In genomic region chr1:12745126-12745991, GRCh38 we compare ENCODE assay signal across 1 cellular context.
TF ChIP-seq lines count a peak whose summit lies in the region.

No MANE protein-coding gene starts in this region.

TF ChIP-seq in K562, 482 proteins besides CTCF, POLR2A, EP300 and RAD21 (continues in another document):
- TF ChIP-seq BRF1 (IDR thresholded peaks at IDR 0.05; ENCODE audit: borderline replicate concordance, extremely low read depth, insufficient read length) (no peak), PTRF (tag; IDR thresholded peaks at IDR 0.05) (no peak), DNMT1 (IDR thresholded peaks at IDR 0.05) (no peak), SREBF2 (CRISPR knock-in tag; IDR thresholded peaks at IDR 0.05) (no peak), ZNF274 (IDR thresholded peaks at IDR 0.05; ENCODE audit: borderline replicate concordance, low read depth, low read length) (no peak), E2F5 (CRISPR knock-in tag; IDR thresholded peaks at IDR 0.05) (no peak), RHOXF2B (CRISPR knock-in tag; conservative IDR thresholded peaks at IDR 0.05) (0 out of 2 replicates have a peak, but pooled peaks have one; percentile 26), ATF4 (CRISPR knock-in tag; IDR thresholded peaks at IDR 0.05) (peak; percentile 97), EZH2 (IDR thresholded peaks at IDR 0.05; ENCODE audit: borderline replicate concordance, low read depth, low read length) (no peak), ATF2 (CRISPR knock-in tag; IDR thresholded peaks at IDR 0.05) (no peak), NRF1 (conservative IDR thresholded peaks at IDR 0.05 in 1 of 2, IDR thresholded peaks at IDR 0.05 in 1 of 2) (no peak), SMARCB1 (IDR thresholded peaks at IDR 0.05; ENCODE audit: insufficient read length, low read depth) (no peak), MLLT1 (IDR thresholded peaks at IDR 0.05) (no peak), NR2C1 (IDR thresholded peaks at IDR 0.05) (no peak), NR2C1 (tag; IDR thresholded peaks at IDR 0.05) (no peak; the same call in 1 of the 2 replicates), TRIM28 (IDR thresholded peaks at IDR 0.05) (no peak), MNT (conservative IDR thresholded peaks at IDR 0.05) (no peak), CREM (IDR thresholded peaks at IDR 0.05; ENCODE audit: low read depth) (no peak), DACH1 (IDR thresholded peaks at IDR 0.05; ENCODE audit: partially characterized antibody) (no peak), ARID1B (IDR thresholded peaks at IDR 0.05) (peak; percentile 35; the same call in 1 of the 2 replicates), ELF2 (CRISPR knock-in tag; IDR thresholded peaks at IDR 0.05) (no peak), PKNOX1 (IDR thresholded peaks at IDR 0.05) (no peak), ZNF347 (CRISPR knock-in tag; IDR thresholded peaks at IDR 0.05; ENCODE audit: low read depth) (no peak), ZSCAN29 (IDR thresholded peaks at IDR 0.05) (no peak), SOX6 (IDR thresholded peaks at IDR 0.05) (peak; percentile 98), ZC3H4 (CRISPR knock-in tag; IDR thresholded peaks at IDR 0.05; ENCODE audit: borderline replicate concordance) (no peak), SMAD3 (CRISPR knock-in tag; conservative IDR thresholded peaks at IDR 0.05) (peak; percentile 76; the same call in 1 of the 2 replicates), FOXM1 (IDR thresholded peaks at IDR 0.05; ENCODE audit: low read depth) (peak; percentile 86; the same call in 1 of the 2 replicates), FOXM1 (CRISPR knock-in tag; IDR thresholded peaks at IDR 0.05; ENCODE audit: low read depth) (0 out of 2 replicates have a peak, but pooled peaks have one; percentile 45), ZNF639 (CRISPR knock-in tag; conservative IDR thresholded peaks at IDR 0.05 in 1 of 2, IDR thresholded peaks at IDR 0.05 in 1 of 2) (no peak), KDM1A (IDR thresholded peaks at IDR 0.05) (no peak), EHMT2 (IDR thresholded peaks at IDR 0.05) (no peak), BRD9 (IDR thresholded peaks at IDR 0.05; ENCODE audit: low read depth, partially characterized antibody) (peak; percentile 38), HDAC6 (IDR thresholded peaks at IDR 0.05; ENCODE audit: low read depth, low read length) (no peak), PML (IDR thresholded peaks at IDR 0.05; ENCODE audit: low read length) (peak; percentile 32; the same call in 1 of the 2 replicates), CHD1 (IDR thresholded peaks at IDR 0.05; ENCODE audit: low read length) (no peak), ZNF212 (CRISPR knock-in tag; IDR thresholded peaks at IDR 0.05) (no peak), KAT7 (CRISPR knock-in tag; IDR thresholded peaks at IDR 0.05; ENCODE audit: borderline replicate concordance) (no peak), RREB1 (CRISPR knock-in tag; IDR thresholded peaks at IDR 0.05) (0 out of 2 replicates have a peak, but pooled peaks have one; percentile 63), ELK3 (CRISPR knock-in tag; IDR thresholded peaks at IDR 0.05) (no peak), ZBTB26 (CRISPR knock-in tag; IDR thresholded peaks at IDR 0.05) (no peak), HNRNPH1 (optimal IDR thresholded peaks at IDR 0.05; ENCODE audit: low read depth, low read length) (no peak), ID3 (CRISPR knock-in tag; IDR thresholded peaks at IDR 0.05) (no peak), ID3 (tag; IDR thresholded peaks at IDR 0.05) (no peak), TAF15 (IDR thresholded peaks at IDR 0.05; ENCODE audit: low read depth, low read length) (no peak), STAG1 (CRISPR knock-in tag; IDR thresholded peaks at IDR 0.05; ENCODE audit: borderline replicate concordance) (no peak), ZNF324 (CRISPR knock-in tag; IDR thresholded peaks at IDR 0.05) (no peak), POLR2G (IDR thresholded peaks at IDR 0.05; ENCODE audit: low read depth, low read length) (no peak), HINFP (tag; conservative IDR thresholded peaks at IDR 0.05; ENCODE audit: low read depth) (no peak)
